Comparison of ENCODE assay signal across 6 cellular contexts in genomic region chr11:85685131-85685819, GRCh38. TPM values are rescaled to one million over a fixed set of nuclear protein-coding genes. Genes with fewer than 3 reads are reported as not detected.
DNase-seq lines count a peak whose midpoint lies in the region; ATAC-seq and TF ChIP-seq lines count a peak whose summit lies in the region.

No MANE protein-coding gene starts in this region.

- H3K27me3 ChIP-seq in muscle layer of duodenum (ENCODE audit: low read depth, low read length), result no peaks in the 10 kb centered on the region

- H3K9me3 Mint-ChIP-seq in CD14-positive monocyte, result no peaks in the 10 kb centered on the region

- no peak for TF ChIP-seq CTCF in astrocyte of the cerebellum (IDR thresholded peaks at IDR 0.05; ENCODE audit: low read depth, low read length, missing control alignments)
- TF ChIP-seq CTCF in CD14-positive monocyte (IDR thresholded peaks at IDR 0.05), result no peak

- peak; percentile 51 for DNase-seq in DMS 273 treated with DMSO at 0.1 percent for 48 hours (lab: John Stamatoyannopoulos, UW)
- no peak for DNase-seq in astrocyte of the cerebellum (ENCODE audit: low read depth)
- DNase-seq in activated T-cell treated with anti-CD3 and anti-CD28 coated beads for 4 hours, result no peak
- no peak for DNase-seq in CD14-positive monocyte (ENCODE audit: low spot score)

- H3K36me3 ChIP-seq in muscle layer of duodenum (ENCODE audit: control insufficient read depth in 1 of 2, insufficient read depth in 2 of 2, low read length in 2 of 2), result no peaks in the 10 kb centered on the region

- H3K27ac ChIP-seq in muscle layer of duodenum (ENCODE audit: low read length), result peak overlapping the region; percentile 65

- H3K27me3 Mint-ChIP-seq in CD14-positive monocyte (ENCODE audit: low read depth in 3 of 3), result peaks cover 0 to 2% (median 0%) of the 10 kb centered on the region in 3 donors

- no peaks in the 10 kb centered on the region for H3K9me3 ChIP-seq in muscle layer of duodenum (ENCODE audit: control insufficient read depth in 1 of 2, low read length in 2 of 2)

- intact Hi-C loops in CD14-positive monocyte (cut with micrococcal nuclease), result no loop called here

- in situ Hi-C loops in astrocyte of the cerebellum (cut with HindIII; ENCODE audit: low sequenced_read_pairs), result no loop called here

- H3K4me3 Mint-ChIP-seq in CD14-positive monocyte, result no peak overlapping the region

- H3K4me3 ChIP-seq in astrocyte of the cerebellum (ENCODE audit: low read depth, low read length), result peak overlapping the region; percentile 38
- H3K4me3 ChIP-seq in muscle layer of duodenum (ENCODE audit: low read depth in 1 of 2, low read length in 2 of 2), result peak overlapping the region; percentile 58 to 67

- peak overlapping the region in 1 of 7 donors; percentile 1 for H3K27ac Mint-ChIP-seq in CD14-positive monocyte

- H3K4me1 Mint-ChIP-seq in CD14-positive monocyte, result peaks cover 15% of the 10 kb centered on the region

- no peaks in the 10 kb centered on the region for H3K36me3 Mint-ChIP-seq in CD14-positive monocyte

- peaks cover 4 to 14% of the 10 kb centered on the region in 2 donors for H3K4me1 ChIP-seq in muscle layer of duodenum (ENCODE audit: control insufficient read depth in 1 of 2, insufficient read depth in 2 of 2, low read length in 2 of 2)

- ATAC-seq in HG03108 (IDR thresholded peaks at IDR 0.05; ENCODE audit: unreplicated experiment), result no peak

RNA-seq across cellular contexts. Expression of gene CCDC89, which starts 0.7 kb away (rescaled TPM):
- not detected for polyA plus RNA-seq in CD14-positive monocyte

RNA-seq across cellular contexts. Expression of gene CREBZF, which starts 20.3 kb away (rescaled TPM):
- 1 to 10 TPM; 3.1 to 3.9 TPM for polyA plus RNA-seq in CD14-positive monocyte

RNA-seq across cellular contexts. Expression of gene TMEM126A, which starts 37.5 kb away (rescaled TPM):
- polyA plus RNA-seq in CD14-positive monocyte, result 10 to 100 TPM; 71.1 to 71.3 TPM

RNA-seq across cellular contexts. Expression of gene TMEM126B, which starts 56.9 kb away (rescaled TPM):
- polyA plus RNA-seq in CD14-positive monocyte, result 10 to 100 TPM; 41.1 to 44.3 TPM

RNA-seq across cellular contexts. Expression of gene DLG2, which starts 58.1 kb away (rescaled TPM):
- polyA plus RNA-seq in CD14-positive monocyte, result under 1 TPM in 1 of 2 donors, not detected in 1; 0.39 TPM
